In genomic region chr2:162037886-162038285, GRCh38 we compare ENCODE assay signal across 29 cellular contexts. TPM values are rescaled to one million over a fixed set of nuclear protein-coding genes. Genes with fewer than 3 reads are reported as not detected.
"Had no signal": no experiment of that assay in that cellular context is flagged by ENCODE, and none has a peak within 500 bp of the region (broad histone marks: within the 10 kb centered on the region; RNA-seq: fewer than 3 reads in every experiment).

No MANE protein-coding gene starts in this region.

- H3K9me3 ChIP-seq: ascending aorta, body of pancreas, SJCRH30 had no signal

- DNase-seq: activated B cell treated with CpG ODN at 0.5 μM for 24 hours; activated CD4-positive, alpha-beta T cell treated with anti-CD3 and anti-CD28 coated beads for 1 hour; activated CD4-positive, alpha-beta T cell treated with anti-CD3 and anti-CD28 coated beads, Interleukin-2, amount 10 ng/mL, durations not matched to agents 24 days and 14 days; activated CD4-positive, alpha-beta T cell treated with anti-CD3 and anti-CD28 coated beads, Interleukin-2, amount 50 U/mL, for 48 hours; activated gamma-delta T cell treated with Interleukin-2 at 50 U/mL for 16 hours; activated naive CD4-positive, alpha-beta T cell treated with anti-CD3 and anti-CD28 coated beads, Interleukin-2, amount 50 U/mL, for 16 hours; activated naive CD8-positive, alpha-beta T cell treated with anti-CD3 and anti-CD28 coated beads, Interleukin-2, amount 10 ng/mL, durations not matched to agents 7 days and 5 days; activated T-cell treated with anti-CD3 and anti-CD28 coated beads, Interleukin-2, amount 50 U/mL, for 48 hours; body of pancreas; Kasumi-1; KBM-7; NCI-H1092; NCI-H1417; NCI-H2029; NCI-H2107; NCI-H345; NCI-H510A; NCI-H526 treated with DMSO at 0.1 percent for 48 hours; NK-92 treated with Interleukin-12 subunit alpha and Interleukin-12 subunit beta, amount 100 ng/mL, for 24 hours; OCI-M1; Right ventricle myocardium superior; SJCRH30; T-helper 9 cell had no signal

- H3K36me3 ChIP-seq: ascending aorta, SJCRH30 had no signal

- H3K4me3 Mint-ChIP-seq: activated B cell treated with CpG ODN at 0.5 μM for 24 hours; activated CD4-positive, alpha-beta T cell treated with anti-CD3 and anti-CD28 coated beads, Interleukin-2, amount 10 ng/mL, durations not matched to agents 24 days and 14 days; activated naive CD8-positive, alpha-beta T cell treated with anti-CD3 and anti-CD28 coated beads, Interleukin-2, amount 10 ng/mL, durations not matched to agents 7 days and 5 days; central memory CD8-positive, alpha-beta T cell; T-helper 1 cell treated with Interleukin-12 subunit alpha and Interleukin-12 subunit beta and Interleukin-4 antibody, amounts not matched to agents 30 μg/mL and 1 μg/mL, for 36 hours had no signal

- H3K4me1 Mint-ChIP-seq: activated B cell treated with CpG ODN at 0.5 μM for 24 hours; central memory CD8-positive, alpha-beta T cell had no signal

- H3K4me3 ChIP-seq: ascending aorta, body of pancreas, SJCRH30 had no signal

- H3K27me3 ChIP-seq: ascending aorta, body of pancreas, SJCRH30 had no signal

- ATAC-seq: body of pancreas, Panc1 had no signal

- H3K27ac Mint-ChIP-seq: activated B cell treated with CpG ODN at 0.5 μM for 24 hours; activated CD4-positive, alpha-beta T cell treated with anti-CD3 and anti-CD28 coated beads, Interleukin-2, amount 10 ng/mL, durations not matched to agents 24 days and 14 days; activated naive CD8-positive, alpha-beta T cell treated with anti-CD3 and anti-CD28 coated beads, Interleukin-2, amount 10 ng/mL, durations not matched to agents 7 days and 5 days; activated T-helper 2 cell treated with anti-CD3 and anti-CD28 coated beads, Interferon-gamma antibody, Interleukin-2, Interleukin-4, amounts not matched to agents 10 μg/mL and 5 μg/mL and 100 μg/mL, durations not matched to agents 14 hours and 24 hours and 36 hours; T-helper 1 cell treated with Interleukin-12 subunit alpha and Interleukin-12 subunit beta and Interleukin-4 antibody, amounts not matched to agents 30 μg/mL and 1 μg/mL, for 36 hours had no signal

- H3K9me3 Mint-ChIP-seq: activated B cell treated with CpG ODN at 0.5 μM for 24 hours; activated T-helper 2 cell treated with anti-CD3 and anti-CD28 coated beads, Interferon-gamma antibody, Interleukin-2, Interleukin-4, amounts not matched to agents 10 μg/mL and 5 μg/mL and 100 μg/mL, durations not matched to agents 14 hours and 24 hours and 36 hours; central memory CD8-positive, alpha-beta T cell; T-helper 1 cell treated with Interleukin-12 subunit alpha and Interleukin-12 subunit beta and Interleukin-4 antibody, amounts not matched to agents 30 μg/mL and 1 μg/mL, for 36 hours had no signal

- H3K27me3 Mint-ChIP-seq: activated CD4-positive, alpha-beta T cell treated with anti-CD3 and anti-CD28 coated beads, Interleukin-2, amount 10 ng/mL, durations not matched to agents 24 days and 14 days; activated naive CD8-positive, alpha-beta T cell treated with anti-CD3 and anti-CD28 coated beads, Interleukin-2, amount 10 ng/mL, durations not matched to agents 7 days and 5 days; central memory CD8-positive, alpha-beta T cell had no signal

- H3K4me1 ChIP-seq: ascending aorta, body of pancreas, SJCRH30 had no signal

- H3K27ac ChIP-seq: ascending aorta, body of pancreas, RWPE1, SJCRH30 had no signal

RNA-seq across cellular contexts. Expression of gene DPP4, which starts 36.1 kb away (rescaled TPM):
- total RNA-seq: SJCRH30 had no signal
